1 cellular context compared by ENCODE assay signal in genomic region chr12:50241178-50241577, GRCh38.
A peak's percentile ranks its signal among the peaks of the same experiment; 100 is the strongest.
TF ChIP-seq lines count a peak whose summit lies in the region.

No MANE protein-coding gene starts in this region.

TF ChIP-seq in HepG2, 621 proteins besides CTCF, POLR2A, EP300 and RAD21 (continued from another document and continues in another):
- TF ChIP-seq, protein P1, sequence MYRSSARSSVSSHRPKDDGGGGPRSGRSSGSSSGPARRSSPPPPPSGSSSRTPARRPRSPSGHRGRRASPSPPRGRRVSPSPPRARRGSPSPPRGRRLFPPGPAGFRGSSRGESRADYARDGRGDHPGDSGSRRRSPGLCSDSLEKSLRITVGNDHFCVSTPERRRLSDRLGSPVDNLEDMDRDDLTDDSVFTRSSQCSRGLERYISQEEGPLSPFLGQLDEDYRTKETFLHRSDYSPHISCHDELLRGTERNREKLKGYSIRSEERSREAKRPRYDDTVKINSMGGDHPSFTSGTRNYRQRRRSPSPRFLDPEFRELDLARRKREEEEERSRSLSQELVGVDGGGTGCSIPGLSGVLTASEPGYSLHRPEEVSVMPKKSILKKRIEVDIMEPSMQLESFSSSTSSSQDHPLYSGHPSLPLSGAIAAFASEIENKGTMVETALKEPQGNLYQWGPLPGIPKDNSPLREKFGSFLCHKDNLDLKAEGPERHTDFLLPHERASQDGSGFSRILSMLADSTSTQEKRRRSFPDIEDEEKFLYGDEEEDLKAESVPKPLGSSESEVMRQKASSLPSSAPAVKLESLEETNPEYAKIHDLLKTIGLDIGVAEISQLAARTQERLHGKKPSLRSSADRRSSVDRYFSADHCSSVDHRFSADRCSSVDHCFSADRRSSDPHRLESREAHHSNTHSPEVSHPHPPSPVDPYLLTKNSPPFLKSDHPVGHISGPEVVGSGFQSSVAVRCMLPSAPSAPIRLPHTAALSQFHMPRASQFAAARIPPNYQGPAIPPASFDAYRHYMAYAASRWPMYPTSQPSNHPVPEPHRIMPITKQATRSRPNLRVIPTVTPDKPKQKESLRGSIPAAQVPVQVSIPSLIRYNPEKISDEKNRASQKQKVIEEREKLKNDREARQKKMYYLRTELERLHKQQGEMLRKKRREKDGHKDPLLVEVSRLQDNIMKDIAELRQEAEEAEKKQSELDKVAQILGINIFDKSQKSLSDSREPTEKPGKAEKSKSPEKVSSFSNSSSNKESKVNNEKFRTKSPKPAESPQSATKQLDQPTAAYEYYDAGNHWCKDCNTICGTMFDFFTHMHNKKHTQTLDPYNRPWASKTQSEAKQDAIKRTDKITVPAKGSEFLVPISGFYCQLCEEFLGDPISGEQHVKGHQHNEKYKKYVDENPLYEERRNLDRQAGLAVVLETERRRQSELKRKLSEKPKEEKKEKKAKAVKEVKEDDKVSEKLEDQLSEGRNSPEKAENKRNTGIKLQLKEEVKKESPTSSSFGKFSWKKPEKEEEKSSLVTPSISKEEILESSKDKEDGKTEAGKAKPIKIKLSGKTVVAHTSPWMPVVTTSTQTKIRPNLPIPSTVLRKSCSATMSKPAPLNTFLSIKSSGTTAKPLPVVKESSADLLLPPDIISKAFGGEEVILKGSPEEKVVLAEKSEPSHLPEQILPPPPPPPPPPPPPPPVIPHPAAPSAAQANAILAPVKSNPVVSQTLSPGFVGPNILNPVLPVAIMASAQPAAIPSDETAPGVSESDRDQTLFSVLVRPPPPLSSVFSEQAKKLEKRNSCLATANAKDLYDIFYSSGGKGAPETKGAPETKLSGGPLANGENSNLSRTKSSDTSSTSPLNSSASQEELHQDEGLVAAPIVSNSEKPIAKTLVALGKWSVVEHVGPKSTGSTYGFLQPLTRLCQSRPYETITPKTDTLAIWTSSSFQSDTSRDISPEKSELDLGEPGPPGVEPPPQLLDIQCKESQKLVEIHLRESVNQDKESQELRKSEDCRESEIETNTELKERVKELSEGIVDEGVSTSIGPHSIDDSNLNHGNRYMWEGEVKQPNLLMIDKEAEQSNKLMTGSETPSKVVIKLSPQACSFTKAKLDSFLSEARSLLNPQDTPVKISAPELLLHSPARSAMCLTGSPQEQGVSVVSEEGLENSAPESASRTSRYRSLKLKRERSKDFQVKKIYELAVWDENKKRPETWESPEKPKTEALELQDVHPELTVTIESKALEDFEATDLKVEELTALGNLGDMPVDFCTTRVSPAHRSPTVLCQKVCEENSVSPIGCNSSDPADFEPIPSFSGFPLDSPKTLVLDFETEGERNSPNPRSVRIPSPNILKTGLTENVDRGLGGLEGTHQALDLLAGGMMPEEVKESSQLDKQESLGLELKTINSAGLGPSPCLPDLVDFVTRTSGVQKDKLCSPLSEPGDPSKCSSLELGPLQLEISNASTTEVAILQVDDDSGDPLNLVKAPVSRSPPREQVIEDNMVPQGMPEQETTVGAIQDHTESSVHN (CRISPR knock-in tag; IDR thresholded peaks at IDR 0.05) = no peak
- TF ChIP-seq ZSCAN22 (CRISPR knock-in tag; IDR thresholded peaks at IDR 0.05) (no peak), PCBP2 (optimal IDR thresholded peaks at IDR 0.05; ENCODE audit: low read depth, low read length, poor library complexity, severe bottlenecking) (no peak), U2AF2 (IDR thresholded peaks at IDR 0.05; ENCODE audit: low read depth, low read length) (no peak), JUNB (CRISPR knock-in tag; IDR thresholded peaks at IDR 0.05; ENCODE audit: borderline replicate concordance) (no peak), ZSCAN5A (CRISPR knock-in tag; IDR thresholded peaks at IDR 0.05; ENCODE audit: borderline replicate concordance) (no peak), SOX6 (IDR thresholded peaks at IDR 0.05) (no peak), SOX6 (CRISPR knock-in tag; IDR thresholded peaks at IDR 0.05) (peak; percentile 52; the same call in 1 of the 2 replicates), TBX2 (CRISPR knock-in tag; IDR thresholded peaks at IDR 0.05; ENCODE audit: borderline replicate concordance) (no peak), ARNT2 (CRISPR knock-in tag; IDR thresholded peaks at IDR 0.05; ENCODE audit: low read depth) (no peak), CREM (IDR thresholded peaks at IDR 0.05) (peak; percentile 36; the same call in 1 of the 2 replicates), CREM (CRISPR knock-in tag; IDR thresholded peaks at IDR 0.05) (no peak), ERF (CRISPR knock-in tag; IDR thresholded peaks at IDR 0.05) (no peak), ZNF567 (CRISPR knock-in tag; IDR thresholded peaks at IDR 0.05; ENCODE audit: borderline replicate concordance) (no peak), MLXIP (CRISPR knock-in tag; IDR thresholded peaks at IDR 0.05; ENCODE audit: borderline replicate concordance) (no peak), ZNF883 (CRISPR knock-in tag; IDR thresholded peaks at IDR 0.05; ENCODE audit: not compliant biosample characterization) (no peak), TERF1 (CRISPR knock-in tag; IDR thresholded peaks at IDR 0.05) (no peak), ZBTB42 (CRISPR knock-in tag; IDR thresholded peaks at IDR 0.05) (no peak), RERE (CRISPR knock-in tag; IDR thresholded peaks at IDR 0.05; ENCODE audit: low read depth) (peak; percentile 92), E2F5 (CRISPR knock-in tag; conservative IDR thresholded peaks at IDR 0.05) (no peak), HNRNPK (IDR thresholded peaks at IDR 0.05; ENCODE audit: low read depth, low read length, poor library complexity, severe bottlenecking) (no peak), NFYC (CRISPR knock-in tag; IDR thresholded peaks at IDR 0.05) (peak; percentile 59), RFX3 (CRISPR knock-in tag; IDR thresholded peaks at IDR 0.05) (no peak), ARID2 (CRISPR knock-in tag; IDR thresholded peaks at IDR 0.05; ENCODE audit: borderline replicate concordance) (no peak), BCL6 (CRISPR knock-in tag; IDR thresholded peaks at IDR 0.05) (peak; percentile 70; the same call in 1 of the 2 replicates), ZNF572 (CRISPR knock-in tag; IDR thresholded peaks at IDR 0.05) (no peak), CEBPG (CRISPR knock-in tag; IDR thresholded peaks at IDR 0.05) (peak; percentile 38)
- TF ChIP-seq, protein P2, sequence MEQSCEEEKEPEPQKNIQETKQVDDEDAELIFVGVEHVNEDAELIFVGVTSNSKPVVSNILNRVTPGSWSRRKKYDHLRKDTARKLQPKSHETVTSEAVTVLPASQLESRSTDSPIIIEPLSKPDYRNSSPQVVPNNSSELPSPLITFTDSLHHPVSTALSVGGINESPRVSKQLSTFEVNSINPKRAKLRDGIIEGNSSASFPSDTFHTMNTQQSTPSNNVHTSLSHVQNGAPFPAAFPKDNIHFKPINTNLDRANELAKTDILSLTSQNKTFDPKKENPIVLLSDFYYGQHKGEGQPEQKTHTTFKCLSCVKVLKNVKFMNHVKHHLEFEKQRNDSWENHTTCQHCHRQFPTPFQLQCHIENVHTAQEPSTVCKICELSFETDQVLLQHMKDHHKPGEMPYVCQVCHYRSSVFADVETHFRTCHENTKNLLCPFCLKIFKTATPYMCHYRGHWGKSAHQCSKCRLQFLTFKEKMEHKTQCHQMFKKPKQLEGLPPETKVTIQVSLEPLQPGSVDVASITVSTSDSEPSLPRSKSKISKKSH (CRISPR knock-in tag; IDR thresholded peaks at IDR 0.05; ENCODE audit: borderline replicate concordance) = no peak
- TF ChIP-seq, protein P3, sequence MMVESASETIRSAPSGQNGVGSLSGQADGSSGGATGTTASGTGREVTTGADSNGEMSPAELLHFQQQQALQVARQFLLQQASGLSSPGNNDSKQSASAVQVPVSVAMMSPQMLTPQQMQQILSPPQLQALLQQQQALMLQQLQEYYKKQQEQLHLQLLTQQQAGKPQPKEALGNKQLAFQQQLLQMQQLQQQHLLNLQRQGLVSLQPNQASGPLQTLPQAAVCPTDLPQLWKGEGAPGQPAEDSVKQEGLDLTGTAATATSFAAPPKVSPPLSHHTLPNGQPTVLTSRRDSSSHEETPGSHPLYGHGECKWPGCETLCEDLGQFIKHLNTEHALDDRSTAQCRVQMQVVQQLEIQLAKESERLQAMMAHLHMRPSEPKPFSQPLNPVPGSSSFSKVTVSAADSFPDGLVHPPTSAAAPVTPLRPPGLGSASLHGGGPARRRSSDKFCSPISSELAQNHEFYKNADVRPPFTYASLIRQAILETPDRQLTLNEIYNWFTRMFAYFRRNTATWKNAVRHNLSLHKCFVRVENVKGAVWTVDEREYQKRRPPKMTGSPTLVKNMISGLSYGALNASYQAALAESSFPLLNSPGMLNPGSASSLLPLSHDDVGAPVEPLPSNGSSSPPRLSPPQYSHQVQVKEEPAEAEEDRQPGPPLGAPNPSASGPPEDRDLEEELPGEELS (CRISPR knock-in tag; IDR thresholded peaks at IDR 0.05) = peak; percentile 60
- TF ChIP-seq, protein P4, sequence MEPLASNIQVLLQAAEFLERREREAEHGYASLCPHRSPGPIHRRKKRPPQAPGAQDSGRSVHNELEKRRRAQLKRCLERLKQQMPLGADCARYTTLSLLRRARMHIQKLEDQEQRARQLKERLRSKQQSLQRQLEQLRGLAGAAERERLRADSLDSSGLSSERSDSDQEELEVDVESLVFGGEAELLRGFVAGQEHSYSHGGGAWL (CRISPR knock-in tag; IDR thresholded peaks at IDR 0.05) = no peak
- TF ChIP-seq, protein P5, sequence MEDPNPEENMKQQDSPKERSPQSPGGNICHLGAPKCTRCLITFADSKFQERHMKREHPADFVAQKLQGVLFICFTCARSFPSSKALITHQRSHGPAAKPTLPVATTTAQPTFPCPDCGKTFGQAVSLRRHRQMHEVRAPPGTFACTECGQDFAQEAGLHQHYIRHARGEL (CRISPR knock-in tag; IDR thresholded peaks at IDR 0.05) = no peak
